In genomic region chr2:40712197-40712894, GRCh38 we compare ENCODE assay signal across 7 cellular contexts.
DNase-seq lines count a peak whose midpoint lies in the region; ATAC-seq and TF ChIP-seq lines count a peak whose summit lies in the region.
"Not testable (repeated sequence)": the region's sequence is repeated elsewhere in the genome, so short reads cannot be mapped to it uniquely, and the experiment has no call there.

No MANE protein-coding gene starts in this region.

- not testable (repeated sequence) for H3K18ac ChIP-seq in neuronal stem cell (ENCODE audit: low read length)

- not testable (repeated sequence) for H3K79me1 ChIP-seq in neuronal stem cell (ENCODE audit: low read depth, low read length)

- not testable (repeated sequence) for H3K23ac ChIP-seq in neuronal stem cell (ENCODE audit: low read depth, low read length, poor library complexity)

- not testable (repeated sequence) for H3K4ac ChIP-seq in neuronal stem cell (ENCODE audit: low read length)

- H3K27ac Mint-ChIP-seq in HFFc6: peak overlapping the region; percentile 21; the same call in 1 of the 2 replicates

- H2BK120ac ChIP-seq in neuronal stem cell (ENCODE audit: low read depth, low read length): not testable (repeated sequence)

- peaks cover 21% of the 10 kb centered on the region for H3K4me1 Mint-ChIP-seq in HFFc6 (ENCODE audit: low read depth)

- not testable (repeated sequence) for H3K4me3 ChIP-seq in ectodermal cell (ENCODE audit: insufficient read depth, low read depth, low read length); left lung; neuronal stem cell (ENCODE audit: low read length in 2 of 2)

- peak overlapping the region; percentile 26 for H3K27ac ChIP-seq in ectodermal cell (ENCODE audit: insufficient read depth, low read depth, low read length, poor library complexity, severe bottlenecking)
- H3K27ac ChIP-seq in left lung; neuronal stem cell (replicated peaks; ENCODE audit: low read length): not testable (repeated sequence)

- WGBS in ectodermal cell, 2 experiments: 47 to 50% methylated on average over 7 of the region's 7 CpGs
- no CpG with 5 or more reads among the region's 7 CpGs for WGBS in neuronal stem cell (ENCODE audit: extremely low coverage in 2 of 2, insufficient read length in 2 of 2, insufficient replicate concordance in 1 of 2), 2 donors

- intact Hi-C loops in left lung (cut with DNase I): not testable (repeated sequence)

- H2AK5ac ChIP-seq in neuronal stem cell (ENCODE audit: low read depth, low read length): not testable (repeated sequence)

- H3K27me3 Mint-ChIP-seq in HFFc6 (ENCODE audit: insufficient read depth): not testable (repeated sequence)

- H3K14ac ChIP-seq in neuronal stem cell (ENCODE audit: low read length): not testable (repeated sequence)

- H2AFZ ChIP-seq in neuronal stem cell (ENCODE audit: low read length): peak overlapping the region; percentile 68

- not testable (repeated sequence) for H3K4me1 ChIP-seq in ectodermal cell (ENCODE audit: control insufficient read depth, insufficient read depth, low read length); left lung; neuronal stem cell (ENCODE audit: control insufficient read depth in 2 of 2, insufficient read depth in 1 of 2, low read depth in 1 of 2, low read length in 2 of 2)

- not testable (repeated sequence) for H3K4me2 ChIP-seq in neuronal stem cell (ENCODE audit: insufficient read depth, low read length, poor library complexity, severe bottlenecking)

- H2BK5ac ChIP-seq in neuronal stem cell (ENCODE audit: low read length): not testable (repeated sequence)

- H2BK15ac ChIP-seq in neuronal stem cell (ENCODE audit: low read length): not testable (repeated sequence)

- H3K36me3 Mint-ChIP-seq in HFFc6 (ENCODE audit: low read depth): not testable (repeated sequence)

- not testable (repeated sequence) for TF ChIP-seq CTCF in HFFc6 (IDR thresholded peaks at IDR 0.05); left lung (IDR thresholded peaks at IDR 0.05)

- H3K9me3 ChIP-seq in ectodermal cell (ENCODE audit: control insufficient read depth, low read length); left lung; neuronal stem cell (replicated peaks in 1 of 2; ENCODE audit: control insufficient read depth in 2 of 2, insufficient read depth in 1 of 2, low read depth in 1 of 2, low read length in 2 of 2): not testable (repeated sequence)

- not testable (repeated sequence) for H3K9ac ChIP-seq in neuronal stem cell (ENCODE audit: low read depth, low read length, poor library complexity)

- not testable (repeated sequence) for H4K91ac ChIP-seq in neuronal stem cell (ENCODE audit: low read depth, low read length, poor library complexity)

- not testable (repeated sequence) for H3K27me3 ChIP-seq in ectodermal cell (ENCODE audit: control insufficient read depth, insufficient read depth, low read length, poor library complexity, severe bottlenecking); left lung; neuronal stem cell (ENCODE audit: control insufficient read depth in 3 of 3, insufficient read depth in 3 of 3, low read depth in 1 of 3, low read length in 3 of 3)

- H3K4me3 Mint-ChIP-seq in HFFc6: not testable (repeated sequence)

- H3K9me3 Mint-ChIP-seq in HFFc6: not testable (repeated sequence)

- peak; percentile 25 for ATAC-seq in left lung

- not testable (repeated sequence) for H2BK12ac ChIP-seq in neuronal stem cell (ENCODE audit: low read length)

- DNase-seq in EH (ENCODE audit: low read depth): peak; percentile 48
- not testable (repeated sequence) for DNase-seq in HFFc6, left lung
- DNase-seq in NCI-H69 (lab: John Stamatoyannopoulos, UW): peak; percentile 4
- peak; percentile 17 for DNase-seq in SW480 (ENCODE audit: low spot score)
- DNase-seq in neuronal stem cell (ENCODE audit: low spot score): peak; percentile 3

- H4K8ac ChIP-seq in neuronal stem cell (ENCODE audit: low read depth, low read length): not testable (repeated sequence)

- not testable (repeated sequence) for H3K36me3 ChIP-seq in ectodermal cell (ENCODE audit: control insufficient read depth, insufficient read depth, low read length); left lung; neuronal stem cell (replicated peaks in 1 of 2; ENCODE audit: control insufficient read depth in 2 of 2, insufficient read depth in 2 of 2, low read length in 2 of 2)
